In genomic region chr15:96087180-96087886, GRCh38 we compare ENCODE assay signal across 23 cellular contexts.
DNase-seq lines count a peak whose midpoint lies in the region; ATAC-seq, FAIRE-seq and TF ChIP-seq lines count a peak whose summit lies in the region.
"Had no signal": no experiment of that assay in that cellular context is flagged by ENCODE, and none has a peak within 500 bp of the region (broad histone marks: within the 10 kb centered on the region; RNA-seq: fewer than 3 reads in every experiment).

No MANE protein-coding gene starts in this region.

- ATAC-seq in IMR-90 (ENCODE audit: low read depth) (peak; percentile 38; the same call in 1 of the 2 replicates), HG03175 (IDR thresholded peaks at IDR 0.05; ENCODE audit: unreplicated experiment) (no peak)
- ATAC-seq in activated naive CD4-positive, alpha-beta T cell treated with anti-CD3 and anti-CD28 coated beads, Interleukin-2, amount 50 U/mL, for 72 hours: no peak
- ATAC-seq: A549; activated CD4-positive, alpha-beta T cell treated with anti-CD3 and anti-CD28 coated beads for 36 hours; gastrocnemius medialis had no signal

- H3K4me3 Mint-ChIP-seq in mesothelial cell of epicardium: no peak overlapping the region
- H3K4me3 Mint-ChIP-seq: activated CD4-positive, alpha-beta T cell treated with anti-CD3 and anti-CD28 coated beads for 36 hours; immature natural killer cell; naive B cell had no signal

- H2BK15ac ChIP-seq in IMR-90 (ENCODE audit: low read depth, low read length): no peak overlapping the region; the same call in 2 of the 3 replicates
- no peak overlapping the region for H2BK15ac ChIP-seq in H1 (ENCODE audit: low read length)

- peak in 1 of 2 experiments; percentile 89; a peak in 1 of 3 replicates for TF ChIP-seq EP300 in H1 (IDR thresholded peaks at IDR 0.05; ENCODE audit: borderline replicate concordance in 1 of 2, low read depth in 2 of 2, low read length in 2 of 2)

- H3K27me3 ChIP-seq in IMR-90 (ENCODE audit: control insufficient read depth, insufficient read depth, low read length) (no peaks in the 10 kb centered on the region), H1 (replicated peaks in 1 of 4; ENCODE audit: control insufficient read depth in 3 of 4, extremely low read depth in 1 of 4, insufficient read depth in 3 of 4, low read length in 3 of 4) (peaks cover 22 to 63% (median 53%) of the 10 kb centered on the region in 4 experiments)
- H3K27me3 ChIP-seq: BLaER1 treated with 17β-estradiol and CSF1 and Interleukin-3, amounts not matched to agents 10 nM and 100 nM; gastrocnemius medialis had no signal

- H3K27ac ChIP-seq in IMR-90 (ENCODE audit: insufficient read depth, low read length): peak overlapping the region; percentile 11; the same call in 1 of the 2 replicates
- no peak overlapping the region for H3K27ac ChIP-seq in H1 (ENCODE audit: low read depth, low read length)
- H3K27ac ChIP-seq: A549; BLaER1 treated with 17β-estradiol and CSF1 and Interleukin-3, amounts not matched to agents 10 nM and 100 nM; epithelial cell of prostate; gastrocnemius medialis had no signal

- H2AK5ac ChIP-seq in IMR-90 (ENCODE audit: low read depth, low read length): no peak overlapping the region
- H2AK5ac ChIP-seq in H1 (ENCODE audit: low read depth, low read length): no peak overlapping the region

- no peaks in the 10 kb centered on the region for H3K9me3 Mint-ChIP-seq in mesothelial cell of epicardium
- H3K9me3 Mint-ChIP-seq in activated naive CD4-positive, alpha-beta T cell treated with anti-CD3 and anti-CD28 coated beads, Interleukin-2, amount 50 U/mL, for 72 hours: no peaks in the 10 kb centered on the region
- H3K9me3 Mint-ChIP-seq: immature natural killer cell had no signal

- H3K9me1 ChIP-seq in IMR-90 (ENCODE audit: insufficient read depth, low read length): no peaks in the 10 kb centered on the region; the same call in 1 of the 2 replicates

- H3K14ac ChIP-seq in IMR-90 (replicated peaks; ENCODE audit: low read depth, low read length): no peak overlapping the region
- H3K14ac ChIP-seq in H1 (ENCODE audit: insufficient read length): no peak overlapping the region

- no peak overlapping the region for H3K9ac ChIP-seq in IMR-90 (ENCODE audit: low read depth, low read length)
- no peak overlapping the region for H3K9ac ChIP-seq in H1 (replicated peaks in 1 of 4; ENCODE audit: extremely low read depth in 1 of 4, low read depth in 3 of 4, low read length in 3 of 4)
- H3K9ac ChIP-seq: BLaER1 treated with 17β-estradiol and CSF1 and Interleukin-3, amounts not matched to agents 10 nM and 100 nM had no signal

- H3K36me3 Mint-ChIP-seq in mesothelial cell of epicardium: no peaks in the 10 kb centered on the region
- no peaks in the 10 kb centered on the region for H3K36me3 Mint-ChIP-seq in activated naive CD4-positive, alpha-beta T cell treated with anti-CD3 and anti-CD28 coated beads, Interleukin-2, amount 50 U/mL, for 72 hours
- H3K36me3 Mint-ChIP-seq: immature natural killer cell, naive B cell had no signal

- H3K36me3 ChIP-seq in IMR-90 (ENCODE audit: control insufficient read depth, insufficient read depth, low read length) (no peaks in the 10 kb centered on the region), H1 (ENCODE audit: control insufficient read depth in 2 of 4, insufficient read depth in 4 of 4, low read length in 3 of 4) (no peaks in the 10 kb centered on the region)
- H3K36me3 ChIP-seq: BLaER1 treated with 17β-estradiol and CSF1 and Interleukin-3, amounts not matched to agents 10 nM and 100 nM; gastrocnemius medialis had no signal

- POLR2A ChIA-PET in IMR-90 (lab: Charles Lee; ENCODE audit: unreplicated experiment) (no interaction called here), H1 (lab: Charles Lee; ENCODE audit: partially characterized antibody) (no interaction called here)

- no peaks in the 10 kb centered on the region for H3K27me3 Mint-ChIP-seq in mesothelial cell of epicardium (ENCODE audit: low read depth)
- H3K27me3 Mint-ChIP-seq: progenitor cell of endocrine pancreas had no signal

- H4K20me1 ChIP-seq in IMR-90 (ENCODE audit: insufficient read depth, low read length) (no peaks in the 10 kb centered on the region), H1 (replicated peaks in 1 of 2; ENCODE audit: control insufficient read depth in 1 of 2, insufficient read depth in 2 of 2, low read length in 2 of 2) (no peaks in the 10 kb centered on the region)
- H4K20me1 ChIP-seq: BLaER1 treated with 17β-estradiol and CSF1 and Interleukin-3, amounts not matched to agents 10 nM and 100 nM had no signal

- TF ChIP-seq CTCF in IMR-90 (conservative IDR thresholded peaks at IDR 0.05; ENCODE audit: low read depth, low read length) (no peak), H1 (IDR thresholded peaks at IDR 0.05; ENCODE audit: control extremely low read depth in 1 of 3, insufficient read depth in 1 of 3, low read depth in 1 of 3, low read length in 3 of 3) (no peak), mesothelial cell of epicardium (IDR thresholded peaks at IDR 0.05; ENCODE audit: unreplicated experiment) (no peak)

- dilution Hi-C loops in IMR-90 (cut with HindIII; ENCODE audit: low sequenced_read_pairs, unreplicated experiment): no loop called here

- DNase-seq in D341Med (ENCODE audit: low spot score) (peak; percentile 42), IMR-90 (no peak), H1 (ENCODE audit: low read depth in 1 of 2, low spot score in 2 of 2) (peak in 1 of 2 experiments; percentile 36), mesothelial cell of epicardium (ENCODE audit: low spot score in 2 of 2, unreplicated experiment in 2 of 2) (no peak), NCI-H2227 (lab: John Stamatoyannopoulos, UW; ENCODE audit: unreplicated experiment) (no peak)
- DNase-seq in activated naive CD4-positive, alpha-beta T cell treated with anti-CD3 and anti-CD28 coated beads, Interleukin-2, amount 50 U/mL, for 72 hours (ENCODE audit: low spot score in 2 of 2): no peak
- no peak for DNase-seq in stimulated activated CD4-positive, alpha-beta T cell treated with anti-CD3 and anti-CD28 coated beads, Interleukin-15, amount 100 ng/mL, for 24 hours
- DNase-seq: activated CD4-positive, alpha-beta T cell treated with anti-CD3 and anti-CD28 coated beads for 36 hours; activated CD8-positive, alpha-beta memory T cell treated with anti-CD3 and anti-CD28 coated beads, Interleukin-2, amount 50 U/mL, for 4 hours; Calu3; EL; gastrocnemius medialis; immature natural killer cell; naive B cell; NCI-H1694 treated with DMSO at 0.1 percent for 48 hours; NCI-H226; small intestine; stimulated activated CD4-positive, alpha-beta T cell treated with anti-CD3 and anti-CD28 coated beads, Interleukin-4, amount 100 ng/mL, for 4 hours had no signal

- CTCF ChIA-PET in IMR-90 (lab: Yijun Ruan, JAX) (no interaction called here), H1 (lab: Charles Lee; ENCODE audit: partially characterized antibody) (no interaction called here)

- H4K5ac ChIP-seq in IMR-90 (ENCODE audit: low read depth, low read length) (peak overlapping the region; percentile 63; the same call in 1 of the 2 replicates), H1 (ENCODE audit: insufficient read length, low read depth, low read length) (no peak overlapping the region)

- H3K4me2 ChIP-seq in IMR-90 (ENCODE audit: low read depth, low read length) (peak overlapping the region; percentile 57; the same call in 1 of the 2 replicates), H1 (ENCODE audit: insufficient read depth in 1 of 2, low read depth in 2 of 2, low read length in 2 of 2) (peak overlapping the region; percentile 12 to 13; a peak in 2 of 4 replicates)
- H3K4me2 ChIP-seq: A549 had no signal

- H2AFZ ChIP-seq in IMR-90 (replicated peaks; ENCODE audit: low read length, poor library complexity): no peak overlapping the region
- H2AFZ ChIP-seq in H1 (ENCODE audit: low read length): no peak overlapping the region

- in situ Hi-C loops in IMR-90 (cut with MboI; ENCODE audit: low sequenced_read_pairs): no loop called here

- H3K56ac ChIP-seq in IMR-90 (ENCODE audit: extremely low read depth, insufficient read depth, low read length) (no peak overlapping the region), H1 (replicated peaks; ENCODE audit: insufficient read length, low read depth, low read length) (no peak overlapping the region)

- H3K79me2 ChIP-seq in H1 (ENCODE audit: control insufficient read depth in 1 of 2, insufficient read depth in 2 of 2, low read length in 2 of 2): no peaks in the 10 kb centered on the region

- H2BK5ac ChIP-seq in IMR-90 (ENCODE audit: low read depth, low read length, poor library complexity, severe bottlenecking) (no peak overlapping the region), H1 (ENCODE audit: low read depth, low read length) (no peak overlapping the region)

- H3K18ac ChIP-seq in IMR-90 (ENCODE audit: low read depth, low read length): peak overlapping the region; percentile 85
- H3K18ac ChIP-seq in H1 (ENCODE audit: extremely low read depth, low read length): no peak overlapping the region

- H4K91ac ChIP-seq in IMR-90 (ENCODE audit: insufficient read depth, low read depth, low read length) (peak overlapping the region; percentile 60; the same call in 1 of the 2 replicates), H1 (replicated peaks; ENCODE audit: insufficient read length, low read length) (no peak overlapping the region)

- H3K23ac ChIP-seq in IMR-90 (ENCODE audit: low read depth, low read length) (no peak overlapping the region), H1 (ENCODE audit: insufficient read length) (no peak overlapping the region)

- TF ChIP-seq POLR2A in IMR-90 (IDR thresholded peaks at IDR 0.05; ENCODE audit: low read depth, low read length) (no peak), H1 (IDR thresholded peaks at IDR 0.05; ENCODE audit: control extremely low read depth in 1 of 2, low read depth in 2 of 2, low read length in 2 of 2) (no peak)

- peak overlapping the region in 1 of 2 experiments; percentile 14; a peak in 1 of 4 replicates for H4K8ac ChIP-seq in IMR-90 (ENCODE audit: low read depth in 2 of 2, low read length in 2 of 2)
- H4K8ac ChIP-seq in H1 (ENCODE audit: extremely low read depth, insufficient read depth, low read length): no peak overlapping the region

- H3K4me1 Mint-ChIP-seq in mesothelial cell of epicardium: peaks cover 34% of the 10 kb centered on the region
- H3K4me1 Mint-ChIP-seq: activated CD4-positive, alpha-beta T cell treated with anti-CD3 and anti-CD28 coated beads for 36 hours; immature natural killer cell; naive B cell had no signal

- intact Hi-C loops in IMR-90 (cut with micrococcal nuclease): no loop called here

- BruUV-seq in IMR-90 (replicated peaks; lab: Mats Ljungman, UMichigan): no TSS peak

- FAIRE-seq in H1 (lab: Jason Lieb, UNC): peak; percentile 93

- H2BK120ac ChIP-seq in IMR-90 (ENCODE audit: low read depth, low read length) (peak overlapping the region; percentile 74), H1 (replicated peaks; ENCODE audit: low read depth, low read length) (no peak overlapping the region)

- peak overlapping the region; percentile 51 for H3K27ac Mint-ChIP-seq in mesothelial cell of epicardium
- H3K27ac Mint-ChIP-seq in activated naive CD4-positive, alpha-beta T cell treated with anti-CD3 and anti-CD28 coated beads, Interleukin-2, amount 50 U/mL, for 72 hours: no peak overlapping the region
- H3K27ac Mint-ChIP-seq: activated CD4-positive, alpha-beta T cell treated with anti-CD3 and anti-CD28 coated beads for 36 hours; immature natural killer cell; naive B cell; progenitor cell of endocrine pancreas had no signal

- peak overlapping the region; percentile 68; the same call in 1 of the 2 replicates for H3K4ac ChIP-seq in IMR-90 (ENCODE audit: low read depth, low read length)
- no peak overlapping the region for H3K4ac ChIP-seq in H1 (replicated peaks; ENCODE audit: insufficient read length, low read depth, low read length)

- TF ChIP-seq RAD21 in IMR-90 (IDR thresholded peaks at IDR 0.05; ENCODE audit: low read length) (no peak), H1 (IDR thresholded peaks at IDR 0.05 in 1 of 2, conservative IDR thresholded peaks at IDR 0.05 in 1 of 2; ENCODE audit: low read depth in 2 of 2, low read length in 2 of 2) (no peak; a peak in 1 of 4 replicates)

- no peak overlapping the region for H2AK9ac ChIP-seq in IMR-90 (replicated peaks; ENCODE audit: low read depth, low read length, poor library complexity)

- 17% methylated on average over 1 of the region's 2 CpGs; no CpG with 5 or more reads in 1 of the 2 experiments for WGBS in IMR-90 (ENCODE audit: extremely low coverage in 2 of 2, insufficient read length in 1 of 2), 2 experiments
- 17% methylated on average over 2 of the region's 2 CpGs; no CpG with 5 or more reads in 1 of the 2 experiments for WGBS in H1 (ENCODE audit: extremely low coverage in 1 of 2, insufficient coverage in 1 of 2, insufficient read length in 1 of 2, insufficient replicate concordance in 2 of 2, low coverage in 1 of 2, low lambda C conversion rate in 2 of 2, missing lambda C conversion rate in 1 of 2), 2 experiments

- peaks cover 11% of the 10 kb centered on the region for H3K4me1 ChIP-seq in IMR-90 (ENCODE audit: control insufficient read depth, insufficient read depth, low read length)
- peaks cover 0 to 15% (median 7%) of the 10 kb centered on the region in 4 experiments; a peak in 4 of 7 replicates for H3K4me1 ChIP-seq in H1 (replicated peaks in 1 of 4; ENCODE audit: control insufficient read depth in 3 of 4, insufficient read depth in 4 of 4, low read length in 3 of 4)
- H3K4me1 ChIP-seq: A549, gastrocnemius medialis had no signal

- H2BK20ac ChIP-seq in IMR-90 (ENCODE audit: low read depth, low read length) (peak overlapping the region; percentile 79), H1 (ENCODE audit: low read length) (no peak overlapping the region)

- no peak overlapping the region for H2BK12ac ChIP-seq in H1 (ENCODE audit: low read depth, low read length)

- no peaks in the 10 kb centered on the region for H3K23me2 ChIP-seq in H1 (ENCODE audit: low read depth, low read length)

- H3K4me3 ChIP-seq in IMR-90 (ENCODE audit: insufficient read depth, low read depth, low read length) (no peak overlapping the region), H1 (ENCODE audit: extremely low read depth in 1 of 4, insufficient read depth in 2 of 4, low read depth in 3 of 4, low read length in 4 of 4) (no peak overlapping the region; a peak in 1 of 8 replicates)
- H3K4me3 ChIP-seq: A549; BLaER1 treated with 17β-estradiol and CSF1 and Interleukin-3, amounts not matched to agents 10 nM and 100 nM; gastrocnemius medialis had no signal

- H3K79me1 ChIP-seq in IMR-90 (ENCODE audit: low read depth in 1 of 2, low read length in 2 of 2): no peaks in the 10 kb centered on the region
- no peaks in the 10 kb centered on the region for H3K79me1 ChIP-seq in H1 (ENCODE audit: low read depth, low read length)

- H3K9me3 ChIP-seq in IMR-90 (ENCODE audit: control insufficient read depth, insufficient read depth, low read length) (no peaks in the 10 kb centered on the region), H1 (ENCODE audit: insufficient read depth in 2 of 2, low read depth in 1 of 2, low read length in 1 of 2) (no peaks in the 10 kb centered on the region)
- H3K9me3 ChIP-seq: A549; BLaER1 treated with 17β-estradiol and CSF1 and Interleukin-3, amounts not matched to agents 10 nM and 100 nM; gastrocnemius medialis had no signal
